Comparison of ENCODE assay signal across 1 cellular context in genomic region chr21:36369064-36369685, GRCh38.
TF ChIP-seq lines count a peak whose summit lies in the region.

No MANE protein-coding gene starts in this region.

TF ChIP-seq in GM12878, 131 proteins besides CTCF, POLR2A, EP300 and RAD21:
- TF ChIP-seq ATF2 (IDR thresholded peaks at IDR 0.05; ENCODE audit: low read length): no peak
- no peak for TF ChIP-seq IKZF1 (conservative IDR thresholded peaks at IDR 0.05)
- TF ChIP-seq RUNX3 (IDR thresholded peaks at IDR 0.05; ENCODE audit: low read length): peak; percentile 39; the same call in 1 of the 2 replicates
- TF ChIP-seq RFX5 (IDR thresholded peaks at IDR 0.05; ENCODE audit: low read depth, low read length): no peak
- TF ChIP-seq RELB (IDR thresholded peaks at IDR 0.05; ENCODE audit: low read depth): no peak
- peak; percentile 30; the same call in 1 of the 2 replicates for TF ChIP-seq JUNB (IDR thresholded peaks at IDR 0.05)
